1 cellular context compared by ENCODE assay signal in genomic region chr22:39174498-39175120, GRCh38.
A peak's percentile ranks its signal among the peaks of the same experiment; 100 is the strongest.
TF ChIP-seq lines count a peak whose summit lies in the region.

No MANE protein-coding gene starts in this region.

TF ChIP-seq in HepG2, 621 proteins besides CTCF, POLR2A, EP300 and RAD21 (continued from another document and continues in another):
- TF ChIP-seq, protein P1, sequence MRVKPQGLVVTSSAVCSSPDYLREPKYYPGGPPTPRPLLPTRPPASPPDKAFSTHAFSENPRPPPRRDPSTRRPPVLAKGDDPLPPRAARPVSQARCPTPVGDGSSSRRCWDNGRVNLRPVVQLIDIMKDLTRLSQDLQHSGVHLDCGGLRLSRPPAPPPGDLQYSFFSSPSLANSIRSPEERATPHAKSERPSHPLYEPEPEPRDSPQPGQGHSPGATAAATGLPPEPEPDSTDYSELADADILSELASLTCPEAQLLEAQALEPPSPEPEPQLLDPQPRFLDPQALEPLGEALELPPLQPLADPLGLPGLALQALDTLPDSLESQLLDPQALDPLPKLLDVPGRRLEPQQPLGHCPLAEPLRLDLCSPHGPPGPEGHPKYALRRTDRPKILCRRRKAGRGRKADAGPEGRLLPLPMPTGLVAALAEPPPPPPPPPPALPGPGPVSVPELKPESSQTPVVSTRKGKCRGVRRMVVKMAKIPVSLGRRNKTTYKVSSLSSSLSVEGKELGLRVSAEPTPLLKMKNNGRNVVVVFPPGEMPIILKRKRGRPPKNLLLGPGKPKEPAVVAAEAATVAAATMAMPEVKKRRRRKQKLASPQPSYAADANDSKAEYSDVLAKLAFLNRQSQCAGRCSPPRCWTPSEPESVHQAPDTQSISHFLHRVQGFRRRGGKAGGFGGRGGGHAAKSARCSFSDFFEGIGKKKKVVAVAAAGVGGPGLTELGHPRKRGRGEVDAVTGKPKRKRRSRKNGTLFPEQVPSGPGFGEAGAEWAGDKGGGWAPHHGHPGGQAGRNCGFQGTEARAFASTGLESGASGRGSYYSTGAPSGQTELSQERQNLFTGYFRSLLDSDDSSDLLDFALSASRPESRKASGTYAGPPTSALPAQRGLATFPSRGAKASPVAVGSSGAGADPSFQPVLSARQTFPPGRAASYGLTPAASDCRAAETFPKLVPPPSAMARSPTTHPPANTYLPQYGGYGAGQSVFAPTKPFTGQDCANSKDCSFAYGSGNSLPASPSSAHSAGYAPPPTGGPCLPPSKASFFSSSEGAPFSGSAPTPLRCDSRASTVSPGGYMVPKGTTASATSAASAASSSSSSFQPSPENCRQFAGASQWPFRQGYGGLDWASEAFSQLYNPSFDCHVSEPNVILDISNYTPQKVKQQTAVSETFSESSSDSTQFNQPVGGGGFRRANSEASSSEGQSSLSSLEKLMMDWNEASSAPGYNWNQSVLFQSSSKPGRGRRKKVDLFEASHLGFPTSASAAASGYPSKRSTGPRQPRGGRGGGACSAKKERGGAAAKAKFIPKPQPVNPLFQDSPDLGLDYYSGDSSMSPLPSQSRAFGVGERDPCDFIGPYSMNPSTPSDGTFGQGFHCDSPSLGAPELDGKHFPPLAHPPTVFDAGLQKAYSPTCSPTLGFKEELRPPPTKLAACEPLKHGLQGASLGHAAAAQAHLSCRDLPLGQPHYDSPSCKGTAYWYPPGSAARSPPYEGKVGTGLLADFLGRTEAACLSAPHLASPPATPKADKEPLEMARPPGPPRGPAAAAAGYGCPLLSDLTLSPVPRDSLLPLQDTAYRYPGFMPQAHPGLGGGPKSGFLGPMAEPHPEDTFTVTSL (CRISPR knock-in tag; IDR thresholded peaks at IDR 0.05; ENCODE audit: borderline replicate concordance): no peak
- TF ChIP-seq ZNF180 (CRISPR knock-in tag; IDR thresholded peaks at IDR 0.05; ENCODE audit: borderline replicate concordance, low read depth) (no peak), GFI1 (CRISPR knock-in tag; IDR thresholded peaks at IDR 0.05; ENCODE audit: borderline replicate concordance) (no peak), ARNT2 (CRISPR knock-in tag; IDR thresholded peaks at IDR 0.05; ENCODE audit: low read depth) (no peak), ZNF383 (CRISPR knock-in tag; IDR thresholded peaks at IDR 0.05; ENCODE audit: borderline replicate concordance) (no peak), ZFP37 (CRISPR knock-in tag; IDR thresholded peaks at IDR 0.05; ENCODE audit: borderline replicate concordance) (no peak), ZFY (CRISPR knock-in tag; IDR thresholded peaks at IDR 0.05) (peak; percentile 48; the same call in 1 of the 2 replicates), DPF2 (CRISPR knock-in tag; IDR thresholded peaks at IDR 0.05; ENCODE audit: borderline replicate concordance, low read depth) (peak; percentile 87), CHD2 (IDR thresholded peaks at IDR 0.05; ENCODE audit: low read depth, low read length) (peak; percentile 71), KLF6 (CRISPR knock-in tag; IDR thresholded peaks at IDR 0.05) (0 out of 2 replicates have a peak, but pooled peaks have one; percentile 32), ERF (CRISPR knock-in tag; IDR thresholded peaks at IDR 0.05) (peak; percentile 66; the same call in 1 of the 2 replicates), USF2 (IDR thresholded peaks at IDR 0.05; ENCODE audit: low read depth, low read length) (no peak), USF2 (CRISPR knock-in tag; IDR thresholded peaks at IDR 0.05; ENCODE audit: borderline replicate concordance) (no peak), BRCA1 (CRISPR knock-in tag; IDR thresholded peaks at IDR 0.05) (no peak), FOXA1 (IDR thresholded peaks at IDR 0.05) (peak; percentile 77), FOXA1 (CRISPR knock-in tag; IDR thresholded peaks at IDR 0.05) (peak; percentile 91), HMG20A (CRISPR knock-in tag; IDR thresholded peaks at IDR 0.05; ENCODE audit: borderline replicate concordance) (peak; percentile 81; the same call in 1 of the 2 replicates), ZFAT (CRISPR knock-in tag; conservative IDR thresholded peaks at IDR 0.05) (no peak), RFX3 (CRISPR knock-in tag; IDR thresholded peaks at IDR 0.05) (peak; percentile 96), CEBPG (CRISPR knock-in tag; IDR thresholded peaks at IDR 0.05) (peak; percentile 50; the same call in 1 of the 2 replicates), CBX1 (IDR thresholded peaks at IDR 0.05; ENCODE audit: low read depth) (no peak), MBNL3 (CRISPR knock-in tag; conservative IDR thresholded peaks at IDR 0.05) (no peak), ZNF788 (CRISPR knock-in tag; IDR thresholded peaks at IDR 0.05; ENCODE audit: borderline replicate concordance) (peak; percentile 64; the same call in 1 of the 2 replicates), DNMT3B (CRISPR knock-in tag; conservative IDR thresholded peaks at IDR 0.05) (no peak), NFE2 (CRISPR knock-in tag; IDR thresholded peaks at IDR 0.05) (no peak), CSRNP1 (CRISPR knock-in tag; IDR thresholded peaks at IDR 0.05) (no peak; the same call in 1 of the 2 replicates), CBX5 (CRISPR knock-in tag; IDR thresholded peaks at IDR 0.05; ENCODE audit: borderline replicate concordance) (peak; percentile 51; the same call in 1 of the 2 replicates), ZBTB46 (CRISPR knock-in tag; IDR thresholded peaks at IDR 0.05; ENCODE audit: borderline replicate concordance) (0 out of 2 replicates have a peak, but pooled peaks have one; percentile 50), ZSCAN22 (CRISPR knock-in tag; IDR thresholded peaks at IDR 0.05) (no peak), PRMT3 (CRISPR knock-in tag; IDR thresholded peaks at IDR 0.05; ENCODE audit: borderline replicate concordance, low read depth) (no peak), ZNF251 (CRISPR knock-in tag; IDR thresholded peaks at IDR 0.05) (no peak), TFDP1 (CRISPR knock-in tag; IDR thresholded peaks at IDR 0.05; ENCODE audit: borderline replicate concordance) (no peak; the same call in 1 of the 2 replicates), AKAP8 (CRISPR knock-in tag; IDR thresholded peaks at IDR 0.05) (no peak), TOE1 (CRISPR knock-in tag; IDR thresholded peaks at IDR 0.05) (no peak), JUN (CRISPR knock-in tag; IDR thresholded peaks at IDR 0.05) (peak; percentile 99), ZNF569 (CRISPR knock-in tag; IDR thresholded peaks at IDR 0.05; ENCODE audit: borderline replicate concordance) (no peak), POLR2G (IDR thresholded peaks at IDR 0.05; ENCODE audit: low read depth, low read length) (no peak)
- TF ChIP-seq, protein P2, sequence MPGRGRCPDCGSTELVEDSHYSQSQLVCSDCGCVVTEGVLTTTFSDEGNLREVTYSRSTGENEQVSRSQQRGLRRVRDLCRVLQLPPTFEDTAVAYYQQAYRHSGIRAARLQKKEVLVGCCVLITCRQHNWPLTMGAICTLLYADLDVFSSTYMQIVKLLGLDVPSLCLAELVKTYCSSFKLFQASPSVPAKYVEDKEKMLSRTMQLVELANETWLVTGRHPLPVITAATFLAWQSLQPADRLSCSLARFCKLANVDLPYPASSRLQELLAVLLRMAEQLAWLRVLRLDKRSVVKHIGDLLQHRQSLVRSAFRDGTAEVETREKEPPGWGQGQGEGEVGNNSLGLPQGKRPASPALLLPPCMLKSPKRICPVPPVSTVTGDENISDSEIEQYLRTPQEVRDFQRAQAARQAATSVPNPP (CRISPR knock-in tag; IDR thresholded peaks at IDR 0.05): no peak
- TF ChIP-seq, protein P3, sequence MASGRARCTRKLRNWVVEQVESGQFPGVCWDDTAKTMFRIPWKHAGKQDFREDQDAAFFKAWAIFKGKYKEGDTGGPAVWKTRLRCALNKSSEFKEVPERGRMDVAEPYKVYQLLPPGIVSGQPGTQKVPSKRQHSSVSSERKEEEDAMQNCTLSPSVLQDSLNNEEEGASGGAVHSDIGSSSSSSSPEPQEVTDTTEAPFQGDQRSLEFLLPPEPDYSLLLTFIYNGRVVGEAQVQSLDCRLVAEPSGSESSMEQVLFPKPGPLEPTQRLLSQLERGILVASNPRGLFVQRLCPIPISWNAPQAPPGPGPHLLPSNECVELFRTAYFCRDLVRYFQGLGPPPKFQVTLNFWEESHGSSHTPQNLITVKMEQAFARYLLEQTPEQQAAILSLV (CRISPR knock-in tag; IDR thresholded peaks at IDR 0.05; ENCODE audit: borderline replicate concordance): peak; percentile 45; the same call in 1 of the 2 replicates
- TF ChIP-seq, protein P4, sequence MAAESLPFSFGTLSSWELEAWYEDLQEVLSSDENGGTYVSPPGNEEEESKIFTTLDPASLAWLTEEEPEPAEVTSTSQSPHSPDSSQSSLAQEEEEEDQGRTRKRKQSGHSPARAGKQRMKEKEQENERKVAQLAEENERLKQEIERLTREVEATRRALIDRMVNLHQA (CRISPR knock-in tag; IDR thresholded peaks at IDR 0.05): no peak
- TF ChIP-seq, protein P5, sequence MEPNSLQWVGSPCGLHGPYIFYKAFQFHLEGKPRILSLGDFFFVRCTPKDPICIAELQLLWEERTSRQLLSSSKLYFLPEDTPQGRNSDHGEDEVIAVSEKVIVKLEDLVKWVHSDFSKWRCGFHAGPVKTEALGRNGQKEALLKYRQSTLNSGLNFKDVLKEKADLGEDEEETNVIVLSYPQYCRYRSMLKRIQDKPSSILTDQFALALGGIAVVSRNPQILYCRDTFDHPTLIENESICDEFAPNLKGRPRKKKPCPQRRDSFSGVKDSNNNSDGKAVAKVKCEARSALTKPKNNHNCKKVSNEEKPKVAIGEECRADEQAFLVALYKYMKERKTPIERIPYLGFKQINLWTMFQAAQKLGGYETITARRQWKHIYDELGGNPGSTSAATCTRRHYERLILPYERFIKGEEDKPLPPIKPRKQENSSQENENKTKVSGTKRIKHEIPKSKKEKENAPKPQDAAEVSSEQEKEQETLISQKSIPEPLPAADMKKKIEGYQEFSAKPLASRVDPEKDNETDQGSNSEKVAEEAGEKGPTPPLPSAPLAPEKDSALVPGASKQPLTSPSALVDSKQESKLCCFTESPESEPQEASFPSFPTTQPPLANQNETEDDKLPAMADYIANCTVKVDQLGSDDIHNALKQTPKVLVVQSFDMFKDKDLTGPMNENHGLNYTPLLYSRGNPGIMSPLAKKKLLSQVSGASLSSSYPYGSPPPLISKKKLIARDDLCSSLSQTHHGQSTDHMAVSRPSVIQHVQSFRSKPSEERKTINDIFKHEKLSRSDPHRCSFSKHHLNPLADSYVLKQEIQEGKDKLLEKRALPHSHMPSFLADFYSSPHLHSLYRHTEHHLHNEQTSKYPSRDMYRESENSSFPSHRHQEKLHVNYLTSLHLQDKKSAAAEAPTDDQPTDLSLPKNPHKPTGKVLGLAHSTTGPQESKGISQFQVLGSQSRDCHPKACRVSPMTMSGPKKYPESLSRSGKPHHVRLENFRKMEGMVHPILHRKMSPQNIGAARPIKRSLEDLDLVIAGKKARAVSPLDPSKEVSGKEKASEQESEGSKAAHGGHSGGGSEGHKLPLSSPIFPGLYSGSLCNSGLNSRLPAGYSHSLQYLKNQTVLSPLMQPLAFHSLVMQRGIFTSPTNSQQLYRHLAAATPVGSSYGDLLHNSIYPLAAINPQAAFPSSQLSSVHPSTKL (CRISPR knock-in tag; IDR thresholded peaks at IDR 0.05): peak; percentile 94
